In genomic region chr4:161238033-161238432, GRCh38 we compare ENCODE assay signal across 14 cellular contexts.
DNase-seq lines count a peak whose midpoint lies in the region; ATAC-seq and TF ChIP-seq lines count a peak whose summit lies in the region.
"Had no signal": no experiment of that assay in that cellular context is flagged by ENCODE, and none has a peak within 500 bp of the region (broad histone marks: within the 10 kb centered on the region; RNA-seq: fewer than 3 reads in every experiment).

No MANE protein-coding gene starts in this region.

- DNase-seq in NCI-H82 treated with DMSO at 0.1 percent for 48 hours (lab: John Stamatoyannopoulos, UW; ENCODE audit: unreplicated experiment) (peak; percentile 50), KBM-7 (no peak), gastrocnemius medialis (no peak), NCI-H226 (no peak)
- DNase-seq: C1 segment of cervical spinal cord; CD4-positive, alpha-beta memory T cell; COR-L47; DMS153; DND-41; H9 had no signal

- peak overlapping the region; percentile 28 for H2AFZ ChIP-seq in neuron (ENCODE audit: low read depth, low read length)
- H2AFZ ChIP-seq: GM23338 had no signal

- no peaks in the 10 kb centered on the region for H3K36me3 ChIP-seq in neuron (ENCODE audit: insufficient read depth, low read length)
- no peaks in the 10 kb centered on the region for H3K36me3 ChIP-seq in gastrocnemius medialis

- TF ChIP-seq CTCF in gastrocnemius medialis (IDR thresholded peaks at IDR 0.05 in 4 of 5, conservative IDR thresholded peaks at IDR 0.05 in 1 of 5) = no peak

- in situ Hi-C loops in KBM-7 (cut with MboI; ENCODE audit: low pct_unique_long_range_greater_than_20kb, low sequenced_read_pairs) (no loop called here), gastrocnemius medialis (cut with MboI; ENCODE audit: low sequenced_read_pairs in 4 of 4) (no loop called here)

- no peak overlapping the region for H3K27ac ChIP-seq in gastrocnemius medialis

- intact Hi-C loops in gastrocnemius medialis (cut with DNase I; ENCODE audit: low total_unique reads) = no loop called here

- ATAC-seq in SK-N-SH treated with all-trans-retinoic acid at 6 μM for 48 hours (no peak), gastrocnemius medialis (no peak)
- ATAC-seq: GM23338, HCT116 had no signal

- H3K9me3 ChIP-seq in neuron (ENCODE audit: low read length) (no peaks in the 10 kb centered on the region), gastrocnemius medialis (no peaks in the 10 kb centered on the region)

- H3K27me3 ChIP-seq in neuron (ENCODE audit: insufficient read depth, low read length) (no peaks in the 10 kb centered on the region), gastrocnemius medialis (no peaks in the 10 kb centered on the region)

- H3K4me3 ChIP-seq in neuron (ENCODE audit: low read length) = no peak overlapping the region
- H3K4me3 ChIP-seq in gastrocnemius medialis = no peak overlapping the region
- H3K4me3 ChIP-seq: GM23338 had no signal

- H3K4me1 ChIP-seq in neuron (ENCODE audit: insufficient read depth, low read length) = peaks cover 7% of the 10 kb centered on the region
- no peaks in the 10 kb centered on the region for H3K4me1 ChIP-seq in gastrocnemius medialis

- no peak for TF ChIP-seq POLR2A in gastrocnemius medialis (IDR thresholded peaks at IDR 0.05)

TF ChIP-seq in SK-N-SH treated with all-trans-retinoic acid at 6 μM for 48 hours, 23 proteins besides CTCF, POLR2A, EP300 and RAD21:
- TF ChIP-seq BACH2 (CRISPR knock-in tag; IDR thresholded peaks at IDR 0.05; ENCODE audit: borderline replicate concordance) = no peak
- TF ChIP-seq POU6F1 (CRISPR knock-in tag; IDR thresholded peaks at IDR 0.05; ENCODE audit: borderline replicate concordance, low read depth) = no peak
- TF ChIP-seq GLIS3 (CRISPR knock-in tag; IDR thresholded peaks at IDR 0.05) = 0 out of 2 replicates have a peak, but pooled peaks have one; percentile 17
- TF ChIP-seq CREB5 (CRISPR knock-in tag; IDR thresholded peaks at IDR 0.05; ENCODE audit: low read depth) = no peak
- peak; percentile 39 for TF ChIP-seq ISL1 (CRISPR knock-in tag; IDR thresholded peaks at IDR 0.05)
- TF ChIP-seq ARNTL (CRISPR knock-in tag; IDR thresholded peaks at IDR 0.05; ENCODE audit: borderline replicate concordance, low read depth) = no peak
- no peak for TF ChIP-seq PATZ1 (CRISPR knock-in tag; IDR thresholded peaks at IDR 0.05; ENCODE audit: borderline replicate concordance)
- TF ChIP-seq ZFP30 (CRISPR knock-in tag; IDR thresholded peaks at IDR 0.05) = no peak
- TF ChIP-seq OSR1 (CRISPR knock-in tag; IDR thresholded peaks at IDR 0.05) = no peak
- no peak for TF ChIP-seq ZNF70 (CRISPR knock-in tag; IDR thresholded peaks at IDR 0.05)
- no peak for TF ChIP-seq ESRRG (CRISPR knock-in tag; IDR thresholded peaks at IDR 0.05)
- TF ChIP-seq CSRNP3 (CRISPR knock-in tag; IDR thresholded peaks at IDR 0.05) = no peak
- TF ChIP-seq ZNF8 (CRISPR knock-in tag; IDR thresholded peaks at IDR 0.05) = no peak
- TF ChIP-seq RARB (CRISPR knock-in tag; IDR thresholded peaks at IDR 0.05) = no peak
- TF ChIP-seq TOX (CRISPR knock-in tag; IDR thresholded peaks at IDR 0.05; ENCODE audit: borderline replicate concordance) = no peak
- peak; percentile 77 for TF ChIP-seq TSHZ2 (CRISPR knock-in tag; IDR thresholded peaks at IDR 0.05)
- peak; percentile 72; the same call in 1 of the 2 replicates for TF ChIP-seq TCF4 (CRISPR knock-in tag; IDR thresholded peaks at IDR 0.05; ENCODE audit: borderline replicate concordance)
- no peak for TF ChIP-seq ZC3H10 (CRISPR knock-in tag; IDR thresholded peaks at IDR 0.05)
- no peak for TF ChIP-seq CSDC2 (CRISPR knock-in tag; IDR thresholded peaks at IDR 0.05)
